In the genomic region with DNA sequence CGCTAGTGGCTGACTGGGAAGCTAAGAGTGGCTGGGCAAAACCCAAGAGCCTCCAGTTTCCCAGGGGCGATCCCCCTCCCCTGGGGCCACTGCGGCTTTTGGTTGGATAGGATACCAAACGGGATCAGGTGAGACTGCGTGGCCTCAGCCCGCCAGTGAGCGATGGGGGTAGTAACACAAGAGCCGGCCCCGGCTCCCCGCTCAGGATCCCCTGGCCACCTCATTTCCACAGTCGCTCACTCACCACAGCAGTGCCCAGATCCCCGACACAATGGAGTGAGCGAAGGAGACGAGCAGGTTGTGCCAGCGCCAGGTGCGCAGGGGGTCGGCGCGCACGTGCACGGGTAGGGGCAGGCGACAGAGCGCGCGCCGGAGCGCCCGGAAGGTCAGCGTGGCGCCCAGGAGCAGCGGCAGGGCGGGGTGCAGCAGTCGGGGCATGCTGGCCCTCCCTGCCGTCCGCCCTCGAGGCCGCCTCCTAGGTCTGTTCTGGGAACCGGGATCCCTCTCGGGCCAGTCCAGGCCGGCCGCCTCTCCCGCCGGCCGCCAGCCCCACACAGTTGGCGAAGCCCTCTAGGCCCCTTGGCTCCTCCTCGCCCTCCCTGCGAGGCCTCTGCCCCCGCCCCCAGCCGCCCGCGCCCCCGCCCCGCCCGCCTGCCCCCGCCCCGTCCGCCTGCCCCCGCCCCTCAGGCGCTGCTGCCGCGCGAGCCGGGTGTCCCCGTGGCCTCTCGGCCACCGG, we compare ENCODE assay signal across 8 cellular contexts. TPM values are rescaled to one million over a fixed set of nuclear protein-coding genes. Genes with fewer than 3 reads are reported as not detected.
DNase-seq lines count a peak whose midpoint lies in the region; ATAC-seq, FAIRE-seq and TF ChIP-seq lines count a peak whose summit lies in the region.

A gene with protein sequence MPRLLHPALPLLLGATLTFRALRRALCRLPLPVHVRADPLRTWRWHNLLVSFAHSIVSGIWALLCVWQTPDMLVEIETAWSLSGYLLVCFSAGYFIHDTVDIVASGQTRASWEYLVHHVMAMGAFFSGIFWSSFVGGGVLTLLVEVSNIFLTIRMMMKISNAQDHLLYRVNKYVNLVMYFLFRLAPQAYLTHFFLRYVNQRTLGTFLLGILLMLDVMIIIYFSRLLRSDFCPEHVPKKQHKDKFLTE (minus strand): TSS at position 574 of the 736 bp plus-strand sequence. CDS start 136 bp downstream, at position 438.

- dilution Hi-C loops in endothelial cell of umbilical vein (cut with MboI; ENCODE audit: extremely low pct_ligation_motif_present, low sequenced_read_pairs), result no loop called here

- H3K9me3 ChIP-seq in endothelial cell of umbilical vein (replicated peaks; ENCODE audit: control insufficient read depth, insufficient read depth, low read length) (no peaks in the 10 kb centered on the region), muscle layer of duodenum (ENCODE audit: control insufficient read depth in 1 of 2, low read length in 2 of 2) (no peaks in the 10 kb centered on the region), thoracic aorta (no peaks in the 10 kb centered on the region)

- intact Hi-C loops in endothelial cell of umbilical vein (cut with micrococcal nuclease), result loop anchor here (1.0 to 2.0 kb wide), 3 partner anchors 167 to 190 kb away; partner anchors contain the start of gene DHRS13

- TF ChIP-seq CTCF in endothelial cell of umbilical vein (IDR thresholded peaks at IDR 0.05; ENCODE audit: extremely low read depth in 1 of 2, insufficient read depth in 1 of 2, low read depth in 1 of 2, low read length in 2 of 2) (no peak), thoracic aorta (IDR thresholded peaks at IDR 0.05) (no peak)

- BruUV-seq in endothelial cell of umbilical vein (replicated peaks; lab: Mats Ljungman, UMichigan), result no TSS peak

- H3K4me1 ChIP-seq in endothelial cell of umbilical vein (ENCODE audit: control insufficient read depth, extremely low read depth, insufficient read depth, low read length) (peaks cover 42% of the 10 kb centered on the region), muscle layer of duodenum (ENCODE audit: control insufficient read depth in 1 of 2, insufficient read depth in 2 of 2, low read length in 2 of 2) (peaks cover 10 to 44% of the 10 kb centered on the region in 2 donors), thoracic aorta (ENCODE audit: control insufficient read depth in 1 of 2, low read depth in 2 of 2) (peaks cover 29 to 42% of the 10 kb centered on the region in 2 donors)

- H3K4me2 ChIP-seq in endothelial cell of umbilical vein (ENCODE audit: insufficient read depth, low read length), result peak within 1 kb of the TSS; percentile 68

- no peaks in the 10 kb centered on the region for H3K27me3 ChIP-seq in endothelial cell of umbilical vein (ENCODE audit: control insufficient read depth in 2 of 2, insufficient read depth in 2 of 2, low read length in 2 of 2)
- H3K27me3 ChIP-seq in muscle layer of duodenum (ENCODE audit: low read depth, low read length), result no peaks in the 10 kb centered on the region
- H3K27me3 ChIP-seq in thoracic aorta (replicated peaks; ENCODE audit: insufficient read depth), result no peaks in the 10 kb centered on the region

- H4K20me1 ChIP-seq in endothelial cell of umbilical vein (replicated peaks; ENCODE audit: control insufficient read depth, extremely low read depth, insufficient read depth, low read length), result no peaks in the 10 kb centered on the region

- TF ChIP-seq POLR2A in endothelial cell of umbilical vein (IDR thresholded peaks at IDR 0.05; ENCODE audit: low read depth, low read length), result peak; percentile 74

- POLR2A ChIA-PET in endothelial cell of umbilical vein (lab: Charles Lee), result interaction anchor here (0.7 to 4.7 kb wide), 4 partner anchors 15 to 226 kb away, joined by 3 to 45 read pairs (median 7); no protein-coding TSS in a partner anchor

- H3K9ac ChIP-seq in endothelial cell of umbilical vein (replicated peaks; ENCODE audit: extremely low read depth, insufficient read depth, low read length), result peak within 1 kb of the TSS; percentile 53

- H3K27ac ChIP-seq in endothelial cell of umbilical vein (ENCODE audit: insufficient read depth, low read depth, low read length), result peak within 1 kb of the TSS; percentile 10
- no peak within 1 kb of the TSS for H3K27ac ChIP-seq in muscle layer of duodenum (ENCODE audit: low read length)
- peak within 1 kb of the TSS; percentile 58 to 93 for H3K27ac ChIP-seq in thoracic aorta

- H3K36me3 ChIP-seq in endothelial cell of umbilical vein (ENCODE audit: control insufficient read depth in 2 of 2, extremely low read depth in 1 of 2, insufficient read depth in 2 of 2, low read length in 2 of 2), result peaks cover 16 to 19% of the 10 kb centered on the region in 2 experiments
- H3K36me3 ChIP-seq in muscle layer of duodenum (ENCODE audit: control insufficient read depth in 1 of 2, insufficient read depth in 2 of 2, low read length in 2 of 2), result peaks cover 32 to 39% of the 10 kb centered on the region in 2 donors
- H3K36me3 ChIP-seq in thoracic aorta, result peaks cover 29% of the 10 kb centered on the region

- H3K4me3 ChIP-seq in endothelial cell of umbilical vein (replicated peaks in 1 of 3; ENCODE audit: insufficient read depth in 1 of 3, low read depth in 1 of 3, low read length in 3 of 3), result peak within 1 kb of the TSS; percentile 29 to 57 (median 41)
- peak within 1 kb of the TSS; percentile 62 to 79 for H3K4me3 ChIP-seq in muscle layer of duodenum (ENCODE audit: low read depth in 1 of 2, low read length in 2 of 2)
- peak within 1 kb of the TSS; percentile 74 for H3K4me3 ChIP-seq in thoracic aorta

- FAIRE-seq in endothelial cell of umbilical vein (lab: Jason Lieb, UNC), result peak; percentile 21

- CTCF ChIA-PET in endothelial cell of umbilical vein (lab: Charles Lee), result interaction anchor here (1.2 to 13.7 kb wide), 19 partner anchors 14 to 391 kb away, joined by 4 to 602 read pairs (median 19); partner anchors contain the start of genes FAM222B, FLOT2, PHF12 and PROCA1

- ATAC-seq in HG03045 (IDR thresholded peaks at IDR 0.05; ENCODE audit: unreplicated experiment) (peak; percentile 4), thoracic aorta (ENCODE audit: insufficient number of reproducible peaks, low FRiP score, low read depth) (peak; percentile 2), HG03039 (IDR thresholded peaks at IDR 0.05; ENCODE audit: unreplicated experiment) (no peak)

- peak within 1 kb of the TSS; percentile 84 for H2AFZ ChIP-seq in endothelial cell of umbilical vein (ENCODE audit: low read depth, low read length)

- peaks cover 28% of the 10 kb centered on the region for H3K79me2 ChIP-seq in endothelial cell of umbilical vein (ENCODE audit: control insufficient read depth, insufficient read depth, low read length)

- no peaks in the 10 kb centered on the region for H3K9me1 ChIP-seq in endothelial cell of umbilical vein (replicated peaks; ENCODE audit: control insufficient read depth, extremely low read depth, insufficient read depth, low read length)

- DNase-seq in ELR (ENCODE audit: low read depth) (peak; percentile 92), NCI-H748 (lab: John Stamatoyannopoulos, UW; ENCODE audit: unreplicated experiment) (peak; percentile 93), endothelial cell of umbilical vein (ENCODE audit: low read depth, low spot score) (peak; percentile 58), thoracic aorta (ENCODE audit: low spot score) (no peak)
- peak; percentile 94 for DNase-seq in activated CD8-positive, alpha-beta memory T cell treated with anti-CD3 and anti-CD28 coated beads for 24 hours

TF ChIP-seq in endothelial cell of umbilical vein, 7 proteins besides CTCF, POLR2A, EP300 and RAD21:
- TF ChIP-seq EZH2 (IDR thresholded peaks at IDR 0.05; ENCODE audit: borderline replicate concordance, low read depth, low read length, severe bottlenecking), result no peak
- TF ChIP-seq GATA2 (IDR thresholded peaks at IDR 0.05; ENCODE audit: insufficient read depth, insufficient read length, low read depth, low read length), result no peak
- peak; percentile 79 for TF ChIP-seq POLR2AphosphoS5 (IDR thresholded peaks at IDR 0.05; ENCODE audit: insufficient read depth, low read depth, low read length)

RNA-seq across cellular contexts. Expression of the gene that starts here (rescaled TPM):
- total RNA-seq in endothelial cell of umbilical vein (1.8 and 2.6 TPM in 2 replicates), thoracic aorta (1 to 10 TPM in 1 of 2 donors, not detected in 1; 1.9 TPM)
- 6.8 and 8.1 TPM in 2 replicates for polyA plus RNA-seq in endothelial cell of umbilical vein
- polyA plus RNA-seq in endothelial cell of umbilical vein (2011; cell fraction: cytosol; rRNA removed), result 3.7 and 4.1 TPM in 2 replicates
- 1.3 TPM in 2 replicates for polyA plus RNA-seq in endothelial cell of umbilical vein (2011; cell fraction: nucleus; rRNA removed)
- polyA plus RNA-seq in endothelial cell of umbilical vein (2012), result 4.2 and 4.8 TPM in 2 replicates
- 4.9 and 10.5 TPM in 2 replicates for polyA minus RNA-seq in endothelial cell of umbilical vein
- 15.7 TPM for polyA minus RNA-seq in endothelial cell of umbilical vein (2011; cell fraction: cytosol; rRNA and poly(A)+ RNA removed)
- polyA minus RNA-seq in endothelial cell of umbilical vein (2011; cell fraction: nucleus; rRNA and poly(A)+ RNA removed), result 2.3 and 3.2 TPM in 2 replicates
